Comparison of ENCODE assay signal across 8 cellular contexts in the genomic region with DNA sequence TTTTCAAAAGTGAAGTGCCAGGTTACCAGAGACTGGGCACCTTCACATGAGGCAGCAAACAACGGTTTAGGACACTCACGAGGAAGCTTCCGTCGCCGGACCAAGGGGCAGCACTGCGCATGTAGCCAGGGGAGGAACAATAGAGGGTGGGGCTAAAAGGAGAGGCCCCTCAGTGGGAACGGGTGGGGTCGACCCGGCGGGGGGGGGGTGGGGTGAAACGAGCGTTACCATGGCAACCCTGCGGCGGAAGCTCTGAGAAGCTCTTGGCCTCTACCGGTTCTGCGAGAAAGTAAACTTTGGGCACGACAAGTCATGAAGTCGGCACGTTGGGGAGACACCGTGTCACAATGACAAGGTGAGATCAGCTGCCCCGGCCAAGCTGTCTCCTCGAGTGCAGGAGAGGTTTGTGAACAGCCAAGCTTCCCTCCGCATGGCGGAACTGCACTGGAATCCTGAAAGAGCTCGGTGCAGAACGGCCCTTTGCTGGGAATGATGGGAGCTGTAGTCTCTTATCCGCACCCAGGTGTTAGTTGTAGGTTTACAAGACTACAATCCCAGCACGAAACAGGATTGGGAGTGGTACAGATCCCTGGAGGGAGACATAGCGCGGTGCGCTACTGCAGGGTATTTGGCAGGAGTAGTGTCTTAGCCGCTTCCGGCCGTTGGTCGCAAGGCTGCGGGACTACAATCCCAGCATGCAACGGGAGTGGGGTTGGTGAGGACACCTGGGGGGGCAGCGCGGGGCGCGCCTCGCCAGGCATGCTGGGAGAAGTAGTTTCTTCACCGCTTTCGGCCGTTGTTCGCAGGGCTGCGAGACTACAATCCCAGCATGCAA.
DNase-seq lines count a peak whose midpoint lies in the region; ATAC-seq lines count a peak whose summit lies in the region.

No MANE protein-coding gene starts in this region.

- H3K36me3 Mint-ChIP-seq in IgD-negative memory B cell: peaks cover 2% of the 10 kb centered on the region

- ATAC-seq in HG03025 (IDR thresholded peaks at IDR 0.05; ENCODE audit: low FRiP score, unreplicated experiment) (no peak), GM18520 (IDR thresholded peaks at IDR 0.05; ENCODE audit: unreplicated experiment) (no peak)

- H3K27me3 Mint-ChIP-seq in IgD-negative memory B cell: no peaks in the 10 kb centered on the region

- H3K4me3 Mint-ChIP-seq in IgD-negative memory B cell: peak overlapping the region; percentile 94 to 98 (median 97)

- H3K27ac Mint-ChIP-seq in IgD-negative memory B cell: peak overlapping the region; percentile 90 to 97 (median 95)

- H3K9me3 Mint-ChIP-seq in IgD-negative memory B cell: peaks cover 4 to 15% (median 7%) of the 10 kb centered on the region in 3 donors

- peaks cover 1 to 6% (median 6%) of the 10 kb centered on the region in 3 donors for H3K4me1 Mint-ChIP-seq in IgD-negative memory B cell

- DNase-seq in C1 segment of cervical spinal cord (lab: John Stamatoyannopoulos, UW): peak; percentile 51 to 96 (median 90)
- DNase-seq in activated CD4-positive, alpha-beta T cell treated with anti-CD3 and anti-CD28 coated beads for 24 hours (ENCODE audit: low read depth in 2 of 2): peak; percentile 74 to 85
- DNase-seq in cerebellum (ENCODE audit: low spot score): peak; percentile 90
- DNase-seq in mucosa of gallbladder (ENCODE audit: low spot score): peak; percentile 96
- DNase-seq in stimulated activated CD8-positive, alpha-beta memory T cell treated with anti-CD3 and anti-CD28 coated beads, Interleukin-7, amount 100 ng/mL, for 4 hours (ENCODE audit: low read depth in 2 of 2): peak; percentile 88 to 90
